ENCODE assay signal across 13 cellular contexts in the genomic region with DNA sequence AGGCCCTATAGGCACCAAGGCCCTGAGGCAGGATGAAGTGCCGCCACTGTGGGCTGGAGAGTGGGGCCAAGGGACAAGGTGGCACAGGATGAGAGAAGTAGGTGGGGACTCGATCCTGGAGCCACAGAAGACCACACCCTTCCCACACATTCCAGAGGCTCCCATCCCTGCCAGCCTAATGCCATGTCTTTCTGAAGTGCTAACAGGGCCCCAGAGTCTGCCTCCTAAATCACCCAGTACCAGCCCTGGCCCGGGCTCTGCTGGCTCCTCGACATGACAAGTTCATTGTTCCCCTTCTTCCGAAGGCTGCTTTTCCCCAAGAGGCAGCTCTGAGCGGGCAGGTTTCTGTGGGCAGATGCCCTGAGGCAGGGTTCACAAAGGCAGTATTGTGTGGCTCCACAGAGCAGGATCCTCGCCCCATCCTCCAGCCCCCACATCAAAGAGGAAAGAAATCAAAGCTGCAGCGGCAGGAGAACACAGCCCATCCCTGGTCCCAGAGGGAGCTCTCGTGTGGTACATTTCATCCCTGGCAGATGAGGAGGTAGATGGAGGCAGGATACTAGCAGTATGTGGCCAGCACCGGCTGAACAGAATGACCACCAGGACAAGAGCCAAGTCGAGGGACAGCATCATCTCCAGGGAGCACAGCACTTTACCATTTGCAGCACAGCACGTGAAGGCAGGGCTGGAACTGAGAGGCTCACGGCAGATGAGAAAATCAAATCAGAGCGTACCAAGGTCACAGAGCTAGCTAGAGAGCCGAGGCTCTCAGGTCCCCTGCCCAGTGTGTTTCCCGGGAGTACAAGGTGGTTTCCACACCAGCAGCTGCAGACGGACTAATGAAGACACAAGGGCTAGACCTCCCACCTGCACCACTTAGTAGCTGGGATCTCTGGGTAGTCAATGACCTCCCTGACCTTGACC.
A peak's percentile ranks its signal among the peaks of the same experiment; 100 is the strongest.
DNase-seq lines count a peak whose midpoint lies in the region; ATAC-seq lines count a peak whose summit lies in the region.
"Had no signal": no experiment of that assay in that cellular context is flagged by ENCODE, and none has a peak within 500 bp of the region (broad histone marks: within the 10 kb centered on the region; RNA-seq: fewer than 3 reads in every experiment).

No MANE protein-coding gene starts in this region.

- ATAC-seq in GM18873 (IDR thresholded peaks at IDR 0.05; ENCODE audit: low FRiP score, unreplicated experiment), result no peak

- H3K27ac ChIP-seq in cingulate gyrus (ENCODE audit: low read depth, low read length), result peak overlapping the region; percentile 10
- H3K27ac ChIP-seq: spleen had no signal

- peak; percentile 1 for DNase-seq in AG08395 (ENCODE audit: low spot score)
- DNase-seq in LoVo (ENCODE audit: low spot score), result peak; percentile 75
- DNase-seq in medulla oblongata (ENCODE audit: extremely low spot score), result peak; percentile 69
- no peak for DNase-seq in activated CD8-positive, alpha-beta memory T cell treated with anti-CD3 and anti-CD28 coated beads, Interleukin-2, amount 50 U/mL, for 4 hours
- DNase-seq in cortex of kidney (lab: John Stamatoyannopoulos, UW), result no peak
- DNase-seq in stimulated activated naive CD4-positive, alpha-beta T cell (lab: John Stamatoyannopoulos, UW), result no peak
- DNase-seq: activated CD4-positive, alpha-beta T cell treated with anti-CD3 and anti-CD28 coated beads for 4 hours; activated effector memory CD4-positive, alpha-beta T cell treated with anti-CD3 and anti-CD28 coated beads, Interleukin-2, amount 50 U/mL, for 16 hours; NCI-H774; spleen; SW 1271 had no signal

Comparison
In these comparisons a context has a peak if more than half of its experiments do, and no peak if none do; other contexts are left out.
1. DNase-seq: peak in AG08395 (single experiment), LoVo (single experiment) and medulla oblongata (single experiment); none in activated CD8-positive, alpha-beta memory T cell treated with anti-CD3 and anti-CD28 coated beads, Interleukin-2, amount 50 U/mL, for 4 hours (single experiment), cortex of kidney (single experiment) and stimulated activated naive CD4-positive, alpha-beta T cell (0 of 6).